In genomic region chr5:122492675-122493074, GRCh38 we compare ENCODE assay signal across 10 cellular contexts.
A peak's percentile ranks its signal among the peaks of the same experiment; 100 is the strongest.
DNase-seq lines count a peak whose midpoint lies in the region; ATAC-seq and TF ChIP-seq lines count a peak whose summit lies in the region.
"Had no signal": no experiment of that assay in that cellular context is flagged by ENCODE, and none has a peak within 500 bp of the region (broad histone marks: within the 10 kb centered on the region; RNA-seq: fewer than 3 reads in every experiment).

No MANE protein-coding gene starts in this region.

- H3K36me3 ChIP-seq in liver (ENCODE audit: control insufficient read depth in 4 of 4, insufficient read depth in 3 of 4, low read depth in 1 of 4, low read length in 3 of 4) (no peaks in the 10 kb centered on the region), suprapubic skin (no peaks in the 10 kb centered on the region)
- H3K36me3 ChIP-seq: adrenal gland had no signal

- no peak for TF ChIP-seq EP300 in suprapubic skin (IDR thresholded peaks at IDR 0.05)

- H3K4me3 ChIP-seq in liver (ENCODE audit: low read depth in 1 of 3, low read length in 3 of 3) (no peak overlapping the region), suprapubic skin (no peak overlapping the region)
- H3K4me3 ChIP-seq: adrenal gland had no signal

- H3K27me3 ChIP-seq in liver (ENCODE audit: control insufficient read depth in 4 of 4, insufficient read depth in 4 of 4, low read length in 3 of 4), result no peaks in the 10 kb centered on the region
- no peaks in the 10 kb centered on the region for H3K27me3 ChIP-seq in suprapubic skin
- H3K27me3 ChIP-seq: adrenal gland had no signal

- H3K27ac ChIP-seq in liver (ENCODE audit: low read depth in 1 of 2, low read length in 2 of 2), result no peak overlapping the region
- no peak overlapping the region for H3K27ac ChIP-seq in suprapubic skin
- H3K27ac ChIP-seq: adrenal gland had no signal

- WGBS in liver, result 38% methylated on average over 3 of the region's 3 CpGs
- 46% methylated on average over 3 of the region's 3 CpGs for WGBS in suprapubic skin

- DNase-seq in Daoy (ENCODE audit: low read depth) (peak; percentile 22), SKM-1 (lab: John Stamatoyannopoulos, UW; ENCODE audit: unreplicated experiment) (peak; percentile 31), suprapubic skin (ENCODE audit: low spot score in 2 of 2) (no peak), AG08395 (ENCODE audit: low spot score) (no peak)
- DNase-seq in stimulated activated CD4-positive, alpha-beta T cell treated with anti-CD3 and anti-CD28 coated beads, Interleukin-2, amount 100 ng/mL, for 48 hours, result no peak
- DNase-seq: T-helper 17 cell had no signal

- H3K4me1 Mint-ChIP-seq in activated T-helper 17 cell treated with anti-CD3 and anti-CD28 coated beads, Interleukin-2, amount 50 U/mL, for 72 hours, result no peaks in the 10 kb centered on the region
- H3K4me1 Mint-ChIP-seq: T-helper 17 cell had no signal

- ATAC-seq in HG03159 (IDR thresholded peaks at IDR 0.05; ENCODE audit: unreplicated experiment), result peak; percentile 43
- no peak for ATAC-seq in activated T-helper 17 cell treated with anti-CD3 and anti-CD28 coated beads, Interleukin-2, amount 50 U/mL, for 72 hours (replicated peaks)
- ATAC-seq: T-helper 17 cell had no signal

- TF ChIP-seq POLR2A in suprapubic skin (IDR thresholded peaks at IDR 0.05), result no peak

- H3K27me3 Mint-ChIP-seq in activated T-helper 17 cell treated with anti-CD3 and anti-CD28 coated beads, Interleukin-2, amount 50 U/mL, for 72 hours, result peaks cover 13% of the 10 kb centered on the region

- H3K9ac ChIP-seq in liver (ENCODE audit: low read depth in 1 of 2, low read length in 2 of 2), result no peak overlapping the region

- H3K9me3 ChIP-seq in liver (ENCODE audit: control insufficient read depth in 4 of 4, low read length in 3 of 4) (no peaks in the 10 kb centered on the region), suprapubic skin (no peaks in the 10 kb centered on the region)
- H3K9me3 ChIP-seq: adrenal gland had no signal

- H3K9me3 Mint-ChIP-seq in activated T-helper 17 cell treated with anti-CD3 and anti-CD28 coated beads, Interleukin-2, amount 50 U/mL, for 72 hours, result peaks cover 10% of the 10 kb centered on the region

- H3K4me1 ChIP-seq in liver (ENCODE audit: control insufficient read depth in 4 of 4, insufficient read depth in 4 of 4, low read length in 3 of 4) (peaks cover 0 to 2% (median 0%) of the 10 kb centered on the region in 4 donors), suprapubic skin (peaks cover 8% of the 10 kb centered on the region)
- H3K4me1 ChIP-seq: adrenal gland had no signal

- TF ChIP-seq CTCF in liver (IDR thresholded peaks at IDR 0.05; ENCODE audit: low read depth, low read length, missing input control) (peak; percentile 50), suprapubic skin (IDR thresholded peaks at IDR 0.05) (no peak)

- no peak overlapping the region for H3K4me3 Mint-ChIP-seq in activated T-helper 17 cell treated with anti-CD3 and anti-CD28 coated beads, Interleukin-2, amount 50 U/mL, for 72 hours
- H3K4me3 Mint-ChIP-seq: T-helper 17 cell had no signal

- no peaks in the 10 kb centered on the region for H3K36me3 Mint-ChIP-seq in activated T-helper 17 cell treated with anti-CD3 and anti-CD28 coated beads, Interleukin-2, amount 50 U/mL, for 72 hours (ENCODE audit: low read depth)

- TF ChIP-seq RAD21 in liver (IDR thresholded peaks at IDR 0.05), result peak; percentile 80 to 83

- no peak overlapping the region for H3K27ac Mint-ChIP-seq in activated T-helper 17 cell treated with anti-CD3 and anti-CD28 coated beads, Interleukin-2, amount 50 U/mL, for 72 hours
- H3K27ac Mint-ChIP-seq: T-helper 17 cell had no signal

TF ChIP-seq in liver, 16 proteins besides CTCF, POLR2A, EP300 and RAD21:
- TF ChIP-seq EGR1 (IDR thresholded peaks at IDR 0.05; ENCODE audit: low read depth in 2 of 2) (no peak), NR2F2 (IDR thresholded peaks at IDR 0.05) (no peak), HNF4A (conservative IDR thresholded peaks at IDR 0.05) (no peak), REST (IDR thresholded peaks at IDR 0.05) (no peak), SP1 (IDR thresholded peaks at IDR 0.05) (no peak), FOXA2 (IDR thresholded peaks at IDR 0.05) (no peak), JUND (IDR thresholded peaks at IDR 0.05) (no peak), YY1 (IDR thresholded peaks at IDR 0.05) (no peak), FOXA1 (IDR thresholded peaks at IDR 0.05) (no peak), RXRA (IDR thresholded peaks at IDR 0.05) (no peak), TAF1 (conservative IDR thresholded peaks at IDR 0.05) (no peak), HNF4G (IDR thresholded peaks at IDR 0.05) (no peak)
- TF ChIP-seq, protein P1, sequence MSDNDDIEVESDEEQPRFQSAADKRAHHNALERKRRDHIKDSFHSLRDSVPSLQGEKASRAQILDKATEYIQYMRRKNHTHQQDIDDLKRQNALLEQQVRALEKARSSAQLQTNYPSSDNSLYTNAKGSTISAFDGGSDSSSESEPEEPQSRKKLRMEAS (IDR thresholded peaks at IDR 0.05), result no peak
- TF ChIP-seq, protein P2, sequence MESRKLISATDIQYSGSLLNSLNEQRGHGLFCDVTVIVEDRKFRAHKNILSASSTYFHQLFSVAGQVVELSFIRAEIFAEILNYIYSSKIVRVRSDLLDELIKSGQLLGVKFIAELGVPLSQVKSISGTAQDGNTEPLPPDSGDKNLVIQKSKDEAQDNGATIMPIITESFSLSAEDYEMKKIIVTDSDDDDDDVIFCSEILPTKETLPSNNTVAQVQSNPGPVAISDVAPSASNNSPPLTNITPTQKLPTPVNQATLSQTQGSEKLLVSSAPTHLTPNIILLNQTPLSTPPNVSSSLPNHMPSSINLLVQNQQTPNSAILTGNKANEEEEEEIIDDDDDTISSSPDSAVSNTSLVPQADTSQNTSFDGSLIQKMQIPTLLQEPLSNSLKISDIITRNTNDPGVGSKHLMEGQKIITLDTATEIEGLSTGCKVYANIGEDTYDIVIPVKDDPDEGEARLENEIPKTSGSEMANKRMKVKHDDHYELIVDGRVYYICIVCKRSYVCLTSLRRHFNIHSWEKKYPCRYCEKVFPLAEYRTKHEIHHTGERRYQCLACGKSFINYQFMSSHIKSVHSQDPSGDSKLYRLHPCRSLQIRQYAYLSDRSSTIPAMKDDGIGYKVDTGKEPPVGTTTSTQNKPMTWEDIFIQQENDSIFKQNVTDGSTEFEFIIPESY (IDR thresholded peaks at IDR 0.05), result no peak
- TF ChIP-seq, protein P3, sequence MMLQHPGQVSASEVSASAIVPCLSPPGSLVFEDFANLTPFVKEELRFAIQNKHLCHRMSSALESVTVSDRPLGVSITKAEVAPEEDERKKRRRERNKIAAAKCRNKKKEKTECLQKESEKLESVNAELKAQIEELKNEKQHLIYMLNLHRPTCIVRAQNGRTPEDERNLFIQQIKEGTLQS (IDR thresholded peaks at IDR 0.05), result no peak

Comparison
In these comparisons a context has a peak if more than half of its experiments do, and no peak if none do; other contexts are left out.
1. DNase-seq: peak in Daoy (single experiment) and SKM-1 (single experiment); none in stimulated activated CD4-positive, alpha-beta T cell treated with anti-CD3 and anti-CD28 coated beads, Interleukin-2, amount 100 ng/mL, for 48 hours (0 of 2), suprapubic skin (0 of 2) and AG08395 (single experiment).